8 cellular contexts compared by ENCODE assay signal in genomic region chr4:88706574-88706973, GRCh38.
DNase-seq lines count a peak whose midpoint lies in the region; ATAC-seq and TF ChIP-seq lines count a peak whose summit lies in the region.

No MANE protein-coding gene starts in this region.

- no peaks in the 10 kb centered on the region for H3K27me3 ChIP-seq in subcutaneous abdominal adipose tissue (ENCODE audit: control insufficient read depth in 5 of 5, insufficient read depth in 4 of 5, low read length in 5 of 5)

- no peak for DNase-seq in AG04449 (ENCODE audit: low read depth, low spot score)
- DNase-seq in LNCaP clone FGC (ENCODE audit: low read depth) = peak; percentile 54
- peak in 35 of 58 donors; percentile 4 to 78 (median 33) for DNase-seq in anterior cingulate cortex (lab: John Stamatoyannopoulos, UW)
- DNase-seq in iPS DF 4.7 (ENCODE audit: extremely low read depth, low spot score) = peak; percentile 22
- no peak for DNase-seq in RPMI8226

- peak overlapping the region; percentile 60 for H3K27ac ChIP-seq in subcutaneous abdominal adipose tissue (ENCODE audit: low read depth, low read length)

- H3K9me3 ChIP-seq in subcutaneous abdominal adipose tissue (ENCODE audit: control insufficient read depth in 5 of 5, low read length in 5 of 5) = no peaks in the 10 kb centered on the region

- TF ChIP-seq CTCF in AG04449 (IDR thresholded peaks at IDR 0.05; ENCODE audit: insufficient read depth, low read length, missing control alignments) = peak; percentile 60
- peak; percentile 81 for TF ChIP-seq CTCF in LNCaP clone FGC (IDR thresholded peaks at IDR 0.05; ENCODE audit: control insufficient read depth, extremely low read depth, insufficient read depth)

- POLR2A ChIA-PET in AG04449 (lab: Yijun Ruan, JAX) = interaction anchor here (0.6 kb wide), 1 partner anchor 111 kb away, joined by 3 read pairs; no protein-coding TSS in a partner anchor

- no peak for ATAC-seq in HG02840 (IDR thresholded peaks at IDR 0.05; ENCODE audit: low FRiP score, unreplicated experiment)
- ATAC-seq in HG03460 (IDR thresholded peaks at IDR 0.05; ENCODE audit: unreplicated experiment) = no peak

- H3K36me3 ChIP-seq in subcutaneous abdominal adipose tissue (ENCODE audit: control insufficient read depth in 5 of 5, insufficient read depth in 5 of 5, low read length in 5 of 5) = peaks cover 20 to 36% (median 32%) of the 10 kb centered on the region in 5 donors

- peak overlapping the region in 3 of 5 donors; percentile 2 to 16 (median 7) for H3K9ac ChIP-seq in subcutaneous abdominal adipose tissue (ENCODE audit: low read length in 5 of 5)

- peaks cover 0 to 11% (median 6%) of the 10 kb centered on the region in 5 donors for H3K4me1 ChIP-seq in subcutaneous abdominal adipose tissue (ENCODE audit: control insufficient read depth in 5 of 5, insufficient read depth in 5 of 5, low read length in 5 of 5)

- H3K4me3 ChIP-seq in AG04449 (ENCODE audit: low read depth, low read length) (no peak overlapping the region), LNCaP clone FGC (ENCODE audit: low read depth, low read length) (no peak overlapping the region), subcutaneous abdominal adipose tissue (ENCODE audit: low read depth in 1 of 5, low read length in 5 of 5) (peak overlapping the region in 1 of 5 donors; percentile 1)

- CTCF ChIA-PET in AG04449 (lab: Yijun Ruan, JAX) = interaction anchor here (0.5 to 8.7 kb wide), 40 partner anchors 9 to 530 kb away, joined by 3 to 98 read pairs (median 5); partner anchors contain the start of gene NAP1L5

Comparison
In these comparisons a context has a peak if more than half of its experiments do, and no peak if none do; other contexts are left out.
1. DNase-seq: peak in LNCaP clone FGC (single experiment), anterior cingulate cortex (35 of 58) and iPS DF 4.7 (single experiment); none in AG04449 (single experiment) and RPMI8226 (single experiment).